ENCODE assay signal across 9 cellular contexts in genomic region chr1:8431028-8431427, GRCh38.
A peak's percentile ranks its signal among the peaks of the same experiment; 100 is the strongest.
DNase-seq lines count a peak whose midpoint lies in the region; TF ChIP-seq lines count a peak whose summit lies in the region.
"Had no signal": no experiment of that assay in that cellular context is flagged by ENCODE, and none has a peak within 500 bp of the region (broad histone marks: within the 10 kb centered on the region; RNA-seq: fewer than 3 reads in every experiment).

No MANE protein-coding gene starts in this region.

- H3K36me3 ChIP-seq in OCI-LY1 (ENCODE audit: insufficient read depth, low read length), result no peaks in the 10 kb centered on the region

- H3K9me3 ChIP-seq in OCI-LY1 (ENCODE audit: low read length), result no peaks in the 10 kb centered on the region

- H4K20me1 ChIP-seq in OCI-LY1 (ENCODE audit: insufficient read depth, low read length), result no peaks in the 10 kb centered on the region

- no peaks in the 10 kb centered on the region for H3K27me3 ChIP-seq in OCI-LY1 (ENCODE audit: insufficient read depth, low read length)

- TF ChIP-seq CTCF in GM12872 (IDR thresholded peaks at IDR 0.05; ENCODE audit: insufficient read depth, low read depth, low read length) (peak; percentile 46), OCI-LY1 (IDR thresholded peaks at IDR 0.05; ENCODE audit: low read length) (peak; percentile 56), nephron progenitor cell (IDR thresholded peaks at IDR 0.05) (no peak)

- DNase-seq in activated T-helper 2 cell treated with anti-CD3 and anti-CD28 coated beads, Interferon-gamma antibody, Interleukin-2, Interleukin-4, amounts not matched to agents 10 μg/mL and 5 μg/mL and 100 μg/mL, durations not matched to agents 14 hours and 24 hours and 36 hours (ENCODE audit: low spot score), result no peak
- no peak for DNase-seq in nephron progenitor cell
- DNase-seq in stimulated activated CD8-positive, alpha-beta memory T cell treated with anti-CD3 and anti-CD28 coated beads, Interleukin-4, amount 100 ng/mL, for 48 hours, result no peak
- no peak for DNase-seq in HuH-7.5 (ENCODE audit: low spot score)
- no peak for DNase-seq in OCI-M2 (lab: John Stamatoyannopoulos, UW; ENCODE audit: unreplicated experiment)
- no peak for DNase-seq in cortex of kidney (lab: John Stamatoyannopoulos, UW)
- DNase-seq: NCI-H226 had no signal

- peaks cover 54% of the 10 kb centered on the region for H3K4me1 Mint-ChIP-seq in activated T-helper 2 cell treated with anti-CD3 and anti-CD28 coated beads, Interferon-gamma antibody, Interleukin-2, Interleukin-4, amounts not matched to agents 10 μg/mL and 5 μg/mL and 100 μg/mL, durations not matched to agents 14 hours and 24 hours and 36 hours (ENCODE audit: low read depth)
- H3K4me1 Mint-ChIP-seq in nephron progenitor cell, result peaks cover 65% of the 10 kb centered on the region

- no peaks in the 10 kb centered on the region for H3K27me3 Mint-ChIP-seq in activated T-helper 2 cell treated with anti-CD3 and anti-CD28 coated beads, Interferon-gamma antibody, Interleukin-2, Interleukin-4, amounts not matched to agents 10 μg/mL and 5 μg/mL and 100 μg/mL, durations not matched to agents 14 hours and 24 hours and 36 hours (ENCODE audit: low read depth)
- H3K27me3 Mint-ChIP-seq in nephron progenitor cell (ENCODE audit: low read depth, poor library complexity), result no peaks in the 10 kb centered on the region

- peak overlapping the region; percentile 50 for H3K4me3 Mint-ChIP-seq in activated T-helper 2 cell treated with anti-CD3 and anti-CD28 coated beads, Interferon-gamma antibody, Interleukin-2, Interleukin-4, amounts not matched to agents 10 μg/mL and 5 μg/mL and 100 μg/mL, durations not matched to agents 14 hours and 24 hours and 36 hours (ENCODE audit: low read depth)
- no peak overlapping the region for H3K4me3 Mint-ChIP-seq in nephron progenitor cell

- peaks cover 90% of the 10 kb centered on the region for H3K4me1 ChIP-seq in OCI-LY1 (ENCODE audit: insufficient read depth, low read length, severe bottlenecking)

- H2AFZ ChIP-seq in OCI-LY1 (ENCODE audit: low read length), result no peak overlapping the region

- peak overlapping the region; percentile 99 for H3K27ac ChIP-seq in OCI-LY1 (ENCODE audit: low read depth, low read length, poor library complexity, severe bottlenecking)

- H3K9me2 ChIP-seq in OCI-LY1 (ENCODE audit: low read depth, low read length), result no peaks in the 10 kb centered on the region

- H3K9ac ChIP-seq in OCI-LY1 (ENCODE audit: low read length), result peak overlapping the region; percentile 68

- no peaks in the 10 kb centered on the region for H3K9me3 Mint-ChIP-seq in activated T-helper 2 cell treated with anti-CD3 and anti-CD28 coated beads, Interferon-gamma antibody, Interleukin-2, Interleukin-4, amounts not matched to agents 10 μg/mL and 5 μg/mL and 100 μg/mL, durations not matched to agents 14 hours and 24 hours and 36 hours
- no peaks in the 10 kb centered on the region for H3K9me3 Mint-ChIP-seq in nephron progenitor cell

- H3K4me2 ChIP-seq in OCI-LY1 (ENCODE audit: low read length), result peak overlapping the region; percentile 69

- H3K27ac Mint-ChIP-seq in activated T-helper 2 cell treated with anti-CD3 and anti-CD28 coated beads, Interferon-gamma antibody, Interleukin-2, Interleukin-4, amounts not matched to agents 10 μg/mL and 5 μg/mL and 100 μg/mL, durations not matched to agents 14 hours and 24 hours and 36 hours, result peak overlapping the region; percentile 72
- H3K27ac Mint-ChIP-seq in nephron progenitor cell, result peak overlapping the region; percentile 20

- no peaks in the 10 kb centered on the region for H3K79me2 ChIP-seq in OCI-LY1 (ENCODE audit: insufficient read depth, low read length)

- H3K36me3 Mint-ChIP-seq in activated T-helper 2 cell treated with anti-CD3 and anti-CD28 coated beads, Interferon-gamma antibody, Interleukin-2, Interleukin-4, amounts not matched to agents 10 μg/mL and 5 μg/mL and 100 μg/mL, durations not matched to agents 14 hours and 24 hours and 36 hours (ENCODE audit: low read depth), result peaks cover 32% of the 10 kb centered on the region
- H3K36me3 Mint-ChIP-seq in nephron progenitor cell (ENCODE audit: low read depth), result peaks cover 50% of the 10 kb centered on the region

- H3K4me3 ChIP-seq in OCI-LY1 (ENCODE audit: low read depth, low read length, poor library complexity, severe bottlenecking), result peak overlapping the region; percentile 36

- intact Hi-C loops in activated T-helper 2 cell treated with anti-CD3 and anti-CD28 coated beads, Interferon-gamma antibody, Interleukin-2, Interleukin-4, amounts not matched to agents 10 μg/mL and 5 μg/mL and 100 μg/mL, durations not matched to agents 14 hours and 24 hours and 36 hours (cut with micrococcal nuclease), result no loop called here

- H3F3A ChIP-seq in OCI-LY1 (ENCODE audit: insufficient read depth, low read length), result 0 out of 2 replicates have a peak, but pooled peaks cover 9% of the 10 kb centered on the region
